Comparison of ENCODE assay signal across 17 cellular contexts in the genomic region with DNA sequence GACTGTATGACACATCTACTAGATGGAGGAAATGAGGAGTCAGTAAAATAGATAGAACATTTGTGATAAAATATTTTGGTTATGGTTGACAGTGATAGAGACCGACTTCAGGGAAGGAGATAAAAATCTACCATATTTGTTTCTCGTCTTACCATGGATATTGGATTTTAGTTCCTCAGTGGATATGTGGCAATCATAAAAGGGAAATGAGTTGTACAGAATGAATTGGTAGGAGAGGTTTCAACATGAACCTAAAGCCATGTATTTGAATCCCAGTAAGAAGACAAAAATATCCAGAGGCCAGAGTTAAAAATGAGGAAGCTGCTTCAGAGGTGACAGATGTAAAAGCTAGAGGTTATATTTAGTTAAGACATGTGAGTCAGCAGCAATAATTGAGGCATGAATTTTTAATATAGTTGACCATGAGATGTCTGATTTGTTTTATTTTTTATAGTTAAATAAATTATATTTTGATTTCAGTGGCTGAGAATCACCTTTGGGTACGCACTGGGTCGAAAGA.
"Had no signal": no experiment of that assay in that cellular context is flagged by ENCODE, and none has a peak within 500 bp of the region (broad histone marks: within the 10 kb centered on the region; RNA-seq: fewer than 3 reads in every experiment).

No MANE protein-coding gene starts in this region.

- H3K9me3 ChIP-seq: ascending aorta, breast epithelium, heart left ventricle, thoracic aorta had no signal

- H3K4me3 Mint-ChIP-seq: dendritic cell treated with granulocyte-macrophage colony-stimulating factor and Interleukin-4, amounts not matched to agents 40 ng/mL and 50 ng/mL, for 4 days; naive B cell; stimulated activated effector memory CD8-positive, alpha-beta T cell treated with anti-CD3 and anti-CD28 coated beads, Interleukin-12 subunit alpha, Interleukin-12 subunit beta, amount 100 ng/mL, for 72 hours had no signal

- H3K36me3 ChIP-seq: ascending aorta, breast epithelium, heart left ventricle, thoracic aorta had no signal

- H3K4me1 ChIP-seq: ascending aorta, breast epithelium, heart left ventricle had no signal

- H3K4me3 ChIP-seq: ascending aorta, breast epithelium, heart left ventricle, lung, thoracic aorta had no signal

- H3K27me3 ChIP-seq: ascending aorta, breast epithelium, heart left ventricle had no signal

- H3K36me3 Mint-ChIP-seq: naive B cell; stimulated activated effector memory CD8-positive, alpha-beta T cell treated with anti-CD3 and anti-CD28 coated beads, Interleukin-12 subunit alpha, Interleukin-12 subunit beta, amount 100 ng/mL, for 72 hours had no signal

- ATAC-seq: heart left ventricle; stimulated activated effector memory CD8-positive, alpha-beta T cell treated with anti-CD3 and anti-CD28 coated beads, Interleukin-12 subunit alpha, Interleukin-12 subunit beta, amount 100 ng/mL, for 72 hours had no signal

- H3K27me3 Mint-ChIP-seq: dendritic cell treated with granulocyte-macrophage colony-stimulating factor and Interleukin-4, amounts not matched to agents 40 ng/mL and 50 ng/mL, for 4 days; naive B cell had no signal

- H3K27ac ChIP-seq: ascending aorta, breast epithelium, epithelial cell of prostate, heart left ventricle, thoracic aorta had no signal

- H3K4me1 Mint-ChIP-seq: naive B cell; stimulated activated effector memory CD8-positive, alpha-beta T cell treated with anti-CD3 and anti-CD28 coated beads, Interleukin-12 subunit alpha, Interleukin-12 subunit beta, amount 100 ng/mL, for 72 hours had no signal

- DNase-seq: activated CD4-positive, CD25-positive, alpha-beta regulatory T cell treated with anti-CD3 and anti-CD28 coated beads, Interleukin-2, amount 50 U/mL, for 72 hours; activated naive CD4-positive, alpha-beta T cell treated with Interleukin-2 at 50 U/mL for 16 hours; cerebellar nuclear complex; effector memory CD4-positive, alpha-beta T cell; heart left ventricle; midbrain; naive B cell; posterior cingulate gyrus; retina; T-helper 9 cell had no signal

- H3K27ac Mint-ChIP-seq: dendritic cell treated with granulocyte-macrophage colony-stimulating factor and Interleukin-4, amounts not matched to agents 40 ng/mL and 50 ng/mL, for 4 days; naive B cell; stimulated activated effector memory CD8-positive, alpha-beta T cell treated with anti-CD3 and anti-CD28 coated beads, Interleukin-12 subunit alpha, Interleukin-12 subunit beta, amount 100 ng/mL, for 72 hours had no signal
